1 cellular context compared by ENCODE assay signal in genomic region chr9:122118343-122119165, GRCh38.
A peak's percentile ranks its signal among the peaks of the same experiment; 100 is the strongest.
TF ChIP-seq lines count a peak whose summit lies in the region.

No MANE protein-coding gene starts in this region.

TF ChIP-seq in IMR-90, 13 proteins besides CTCF, POLR2A, EP300 and RAD21 (continued from another document):
- TF ChIP-seq RCOR1 (IDR thresholded peaks at IDR 0.05; ENCODE audit: insufficient replicate concordance, low read length) (no peak), MAFK (IDR thresholded peaks at IDR 0.05; ENCODE audit: low read depth, low read length) (peak; percentile 67), ELK1 (IDR thresholded peaks at IDR 0.05; ENCODE audit: borderline replicate concordance, low read depth, low read length) (no peak), BHLHE40 (IDR thresholded peaks at IDR 0.05; ENCODE audit: low read depth, low read length) (no peak), NFE2L2 (IDR thresholded peaks at IDR 0.05; ENCODE audit: low read depth, low read length) (no peak)
